ENCODE assay signal across 8 cellular contexts in the genomic region with DNA sequence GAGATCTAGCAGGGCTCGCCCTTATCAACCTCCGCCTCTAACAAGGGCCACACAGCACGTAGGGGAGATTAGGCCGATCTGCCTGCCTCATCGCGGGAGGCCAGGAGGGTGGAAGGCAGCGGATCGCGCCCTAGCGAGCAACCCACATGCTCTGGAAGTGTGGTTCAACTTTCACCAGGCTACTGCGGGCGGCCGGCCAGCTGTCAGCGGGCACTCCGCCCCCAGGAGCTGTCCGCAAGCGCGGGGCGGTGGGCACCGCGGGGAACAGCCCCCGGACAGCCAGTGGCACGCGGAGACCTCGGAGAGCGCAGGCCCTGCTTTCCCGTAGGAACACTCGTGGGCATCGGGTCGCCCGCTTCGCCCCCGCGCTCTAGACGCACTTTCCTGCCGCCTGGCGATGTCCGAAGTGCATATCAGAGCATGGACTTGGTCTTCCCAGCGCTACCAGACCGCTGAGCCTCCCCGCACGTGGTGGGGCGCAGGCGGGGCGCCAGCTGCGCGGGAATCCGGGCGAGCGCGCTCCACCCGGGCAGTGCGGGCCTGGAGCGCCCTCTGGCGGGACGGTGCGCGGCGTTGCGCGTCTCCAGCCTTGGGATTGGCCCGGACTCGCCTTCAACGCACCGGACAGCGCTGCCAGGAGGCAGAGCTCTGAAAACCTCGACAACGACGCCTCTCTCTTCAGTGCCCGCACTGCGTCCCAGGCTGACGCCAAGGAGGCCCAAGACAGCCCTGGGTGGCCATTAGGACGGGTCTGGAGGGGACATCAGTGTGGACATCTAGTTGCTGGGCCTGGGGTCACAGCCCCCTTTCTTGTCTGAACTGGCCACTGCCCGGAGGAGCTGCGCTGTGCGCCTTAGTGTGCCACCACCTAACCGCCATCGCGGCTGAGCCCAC. TPM values are rescaled to one million over a fixed set of nuclear protein-coding genes. Genes with fewer than 3 reads are reported as not detected.
DNase-seq lines count a peak whose midpoint lies in the region; ATAC-seq and TF ChIP-seq lines count a peak whose summit lies in the region.

No MANE protein-coding gene starts in this region.

- peak; percentile 63 to 96 (median 87) for TF ChIP-seq CTCF in transverse colon (IDR thresholded peaks at IDR 0.05)

- WGBS in transverse colon (ENCODE audit: low coverage in 1 of 2), 2 donors, result 16 to 83% methylated on average over 6 to 41 of the region's 79 CpGs

- H3K36me3 Mint-ChIP-seq in T-helper 17 cell (ENCODE audit: low read depth), result peaks cover 6% of the 10 kb centered on the region

- no peak for TF ChIP-seq EP300 in transverse colon (IDR thresholded peaks at IDR 0.05; ENCODE audit: low read depth)

- H3K9me3 ChIP-seq in T-helper 17 cell (ENCODE audit: control insufficient read depth, low read length, poor library complexity, severe bottlenecking) (no peaks in the 10 kb centered on the region), transverse colon (no peaks in the 10 kb centered on the region)

- peaks cover 11 to 27% (median 25%) of the 10 kb centered on the region in 4 donors for H3K4me1 ChIP-seq in transverse colon

- H3K27me3 Mint-ChIP-seq in T-helper 17 cell, result peaks cover 33% of the 10 kb centered on the region

- H3K27ac ChIP-seq in transverse colon, result no peak overlapping the region

- peak overlapping the region; percentile 11 to 41 (median 24) for H3K4me3 ChIP-seq in transverse colon

- no peak overlapping the region for H3K27ac Mint-ChIP-seq in T-helper 17 cell

- in situ Hi-C loops in transverse colon (cut with MboI; ENCODE audit: low pct_ligation_motif_present in 1 of 4, low pct_unique_long_range_greater_than_20kb in 1 of 4, low sequenced_read_pairs in 3 of 4), result loop anchor here in 2 of 4 donors (25.0 kb wide), 1 partner anchor 521 kb away; no protein-coding TSS in a partner anchor

- no peak for TF ChIP-seq POLR2A in transverse colon (IDR thresholded peaks at IDR 0.05)

- H3K36me3 ChIP-seq in transverse colon, result no peaks in the 10 kb centered on the region

- peak; percentile 65 for ATAC-seq in T-helper 17 cell
- ATAC-seq in left ventricle myocardium superior, result peak; percentile 89

- H3K27me3 ChIP-seq in transverse colon, result peaks cover 26% of the 10 kb centered on the region

- intact Hi-C loops in left ventricle myocardium superior (cut with micrococcal nuclease), result no loop called here
- intact Hi-C loops in posterior vena cava (cut with DNase I), result loop anchor here (5.0 to 10.0 kb wide), 2 partner anchors 516 to 518 kb away; no protein-coding TSS in a partner anchor
- intact Hi-C loops in transverse colon (cut with DNase I; ENCODE audit: low total_unique reads), result loop anchor here (5.0 kb wide), 1 partner anchor 511 kb away; no protein-coding TSS in a partner anchor

- peak overlapping the region; percentile 87 for H3K4me3 Mint-ChIP-seq in T-helper 17 cell

- DNase-seq in NCI-H187 (lab: John Stamatoyannopoulos, UW), result peak; percentile 56 to 60
- DNase-seq in NCI-H187 treated with DMSO at 0.1 percent for 48 hours (lab: John Stamatoyannopoulos, UW), result no peak
- DNase-seq in NCI-H1092 treated with DMSO at 0.1 percent for 48 hours (lab: John Stamatoyannopoulos, UW), result peak; percentile 55
- peak; percentile 65 to 81 (median 75) for DNase-seq in T-helper 17 cell
- DNase-seq in amygdala (lab: John Stamatoyannopoulos, UW), result peak in 53 of 56 donors; percentile 16 to 90 (median 65)
- DNase-seq in left ventricle myocardium superior, result peak; percentile 94
- peak; percentile 95 for DNase-seq in posterior vena cava (ENCODE audit: low spot score)
- DNase-seq in transverse colon, result peak; percentile 87

- peaks cover 14% of the 10 kb centered on the region for H3K4me1 Mint-ChIP-seq in T-helper 17 cell

RNA-seq across cellular contexts. Expression of gene ZNHIT3, which starts 3.6 kb away (rescaled TPM):
- 10 to 100 TPM; 43.0 to 44.7 TPM for total RNA-seq in T-helper 17 cell
- 22.1 TPM for total RNA-seq in left ventricle myocardium superior
- total RNA-seq in posterior vena cava, result 10 to 100 TPM; 20.7 to 20.9 TPM
- total RNA-seq in transverse colon, result 10 to 100 TPM in 3 of 4 donors, 1 to 10 TPM in 1; 6.7 to 38.6 (median 27.2) TPM

RNA-seq across cellular contexts. Expression of gene MYO19, which starts 51.8 kb away (rescaled TPM):
- total RNA-seq in T-helper 17 cell (10 to 100 TPM; 75.9 to 77.1 TPM), left ventricle myocardium superior (20.0 TPM), posterior vena cava (10 to 100 TPM; 32.7 to 36.4 TPM), transverse colon (100 to 1,000 TPM in 3 of 4 donors, 10 to 100 TPM in 1; 94.2 to 230 (median 159) TPM)

RNA-seq across cellular contexts. Expression of gene PIGW, which starts 51.9 kb away (rescaled TPM):
- total RNA-seq in T-helper 17 cell, result 1 to 10 TPM; 3.7 to 7.5 TPM
- total RNA-seq in left ventricle myocardium superior, result 3.5 TPM
- 1 to 10 TPM; 6.0 to 6.3 TPM for total RNA-seq in posterior vena cava
- total RNA-seq in transverse colon, result 1 to 10 TPM in 3 of 4 donors, not detected in 1; 2.6 to 4.6 (median 4.4) TPM
